11 cellular contexts compared by ENCODE assay signal in the genomic region with DNA sequence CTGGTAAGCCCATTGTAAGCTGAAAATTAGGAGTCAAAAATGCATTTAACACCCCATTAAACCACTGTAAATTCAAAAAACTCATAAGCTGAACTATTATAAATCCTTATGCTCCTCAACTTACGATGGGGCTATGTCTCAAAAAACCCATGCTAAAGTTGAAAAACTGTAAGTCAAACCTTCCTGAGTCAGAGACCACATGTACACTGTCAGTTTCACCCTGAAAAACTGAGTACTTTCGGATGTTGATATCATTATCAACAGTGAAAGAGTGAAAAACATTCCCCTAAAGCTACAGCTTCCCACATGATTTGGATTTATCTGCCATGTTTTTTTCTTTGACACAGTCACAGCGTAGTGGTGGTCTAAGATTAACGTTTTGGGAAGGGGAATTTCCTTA.
"Had no signal": no experiment of that assay in that cellular context is flagged by ENCODE, and none has a peak within 500 bp of the region (broad histone marks: within the 10 kb centered on the region; RNA-seq: fewer than 3 reads in every experiment).

No MANE protein-coding gene starts in this region.

- H3K4me1 Mint-ChIP-seq: activated naive CD4-positive, alpha-beta T cell treated with anti-CD3 and anti-CD28 coated beads, Interleukin-2, amount 50 U/mL, for 24 hours had no signal

- H3K27ac ChIP-seq: skin epidermis had no signal

- H3K4me3 ChIP-seq: skin epidermis had no signal

- H3K4me3 Mint-ChIP-seq: activated CD4-positive, alpha-beta memory T cell treated with anti-CD3 and anti-CD28 coated beads for 36 hours; activated naive CD4-positive, alpha-beta T cell treated with anti-CD3 and anti-CD28 coated beads, Interleukin-2, amount 50 U/mL, for 24 hours; dendritic cell treated with granulocyte-macrophage colony-stimulating factor and Interleukin-4, amounts not matched to agents 40 ng/mL and 50 ng/mL, for 4 days; natural killer cell treated with Interleukin-12 subunit alpha and Interleukin-12 subunit beta and Interleukin-15 and Interleukin-18, amount 100 ng/mL, for 72 hours; stimulated activated naive CD8-positive, alpha-beta T cell treated with anti-CD3 and anti-CD28 coated beads, Interleukin-15, Interleukin-2, amounts not matched to agents 100 ng/mL and 50 ng/mL, for 24 hours; type B pancreatic cell had no signal

- H3K27ac Mint-ChIP-seq: activated CD4-positive, alpha-beta memory T cell treated with anti-CD3 and anti-CD28 coated beads for 36 hours; activated naive CD4-positive, alpha-beta T cell treated with anti-CD3 and anti-CD28 coated beads, Interleukin-2, amount 50 U/mL, for 24 hours; dendritic cell treated with granulocyte-macrophage colony-stimulating factor and Interleukin-4, amounts not matched to agents 40 ng/mL and 50 ng/mL, for 4 days; natural killer cell treated with Interleukin-12 subunit alpha and Interleukin-12 subunit beta and Interleukin-15 and Interleukin-18, amount 100 ng/mL, for 72 hours; stimulated activated naive CD8-positive, alpha-beta T cell treated with anti-CD3 and anti-CD28 coated beads, Interleukin-15, Interleukin-2, amounts not matched to agents 100 ng/mL and 50 ng/mL, for 24 hours; type B pancreatic cell had no signal

- DNase-seq: activated CD4-positive, alpha-beta memory T cell treated with anti-CD3 and anti-CD28 coated beads for 36 hours; effector memory CD4-positive, alpha-beta T cell; foreskin melanocyte; stimulated activated CD4-positive, alpha-beta T cell treated with anti-CD3 and anti-CD28 coated beads, Interleukin-4, amount 100 ng/mL, for 4 hours; stimulated activated CD8-positive, alpha-beta memory T cell treated with anti-CD3 and anti-CD28 coated beads, Interleukin-4, amount 100 ng/mL, for 48 hours had no signal

- H3K9me3 Mint-ChIP-seq: activated CD4-positive, alpha-beta memory T cell treated with anti-CD3 and anti-CD28 coated beads for 36 hours; activated naive CD4-positive, alpha-beta T cell treated with anti-CD3 and anti-CD28 coated beads, Interleukin-2, amount 50 U/mL, for 24 hours; dendritic cell treated with granulocyte-macrophage colony-stimulating factor and Interleukin-4, amounts not matched to agents 40 ng/mL and 50 ng/mL, for 4 days; natural killer cell treated with Interleukin-12 subunit alpha and Interleukin-12 subunit beta and Interleukin-15 and Interleukin-18, amount 100 ng/mL, for 72 hours; stimulated activated naive CD8-positive, alpha-beta T cell treated with anti-CD3 and anti-CD28 coated beads, Interleukin-15, Interleukin-2, amounts not matched to agents 100 ng/mL and 50 ng/mL, for 24 hours; type B pancreatic cell had no signal

- H3K36me3 Mint-ChIP-seq: activated CD4-positive, alpha-beta memory T cell treated with anti-CD3 and anti-CD28 coated beads for 36 hours; activated naive CD4-positive, alpha-beta T cell treated with anti-CD3 and anti-CD28 coated beads, Interleukin-2, amount 50 U/mL, for 24 hours; natural killer cell treated with Interleukin-12 subunit alpha and Interleukin-12 subunit beta and Interleukin-15 and Interleukin-18, amount 100 ng/mL, for 72 hours had no signal

- H3K27me3 Mint-ChIP-seq: activated CD4-positive, alpha-beta memory T cell treated with anti-CD3 and anti-CD28 coated beads for 36 hours; activated naive CD4-positive, alpha-beta T cell treated with anti-CD3 and anti-CD28 coated beads, Interleukin-2, amount 50 U/mL, for 24 hours; dendritic cell treated with granulocyte-macrophage colony-stimulating factor and Interleukin-4, amounts not matched to agents 40 ng/mL and 50 ng/mL, for 4 days; natural killer cell treated with Interleukin-12 subunit alpha and Interleukin-12 subunit beta and Interleukin-15 and Interleukin-18, amount 100 ng/mL, for 72 hours; stimulated activated naive CD8-positive, alpha-beta T cell treated with anti-CD3 and anti-CD28 coated beads, Interleukin-15, Interleukin-2, amounts not matched to agents 100 ng/mL and 50 ng/mL, for 24 hours; type B pancreatic cell had no signal
